Comparison of ENCODE assay signal across 14 cellular contexts in genomic region chr6:158646023-158646888, GRCh38. TPM values are rescaled to one million over a fixed set of nuclear protein-coding genes. Genes with fewer than 3 reads are reported as not detected.
DNase-seq lines count a peak whose midpoint lies in the region; ATAC-seq and TF ChIP-seq lines count a peak whose summit lies in the region.
"Had no signal": no experiment of that assay in that cellular context is flagged by ENCODE, and none has a peak within 500 bp of the region (broad histone marks: within the 10 kb centered on the region; RNA-seq: fewer than 3 reads in every experiment).

No MANE protein-coding gene starts in this region.

- no peaks in the 10 kb centered on the region for H3K9me3 Mint-ChIP-seq in HFFc6
- H3K9me3 Mint-ChIP-seq in WTC11, result no peaks in the 10 kb centered on the region
- no peaks in the 10 kb centered on the region for H3K9me3 Mint-ChIP-seq in progenitor cell of endocrine pancreas (ENCODE audit: low read depth)

- CTCF ChIA-PET in WTC11 (lab: Charles Lee), result interaction anchor here (1.1 to 4.8 kb wide), 4 partner anchors 13 to 489 kb away, joined by 3 to 36 read pairs (median 5); partner anchors contain the start of gene RSPH3
- CTCF ChIA-PET in SK-N-SH (lab: Yijun Ruan, JAX), result interaction anchor here (0.6 to 7.7 kb wide), 9 partner anchors 15 to 432 kb away, joined by 3 to 46 read pairs (median 3); no protein-coding TSS in a partner anchor

- H3K4me1 ChIP-seq in esophagus (ENCODE audit: control insufficient read depth in 2 of 2, insufficient read depth in 2 of 2, low read length in 1 of 2), result peaks cover 0 to 2% of the 10 kb centered on the region in 2 donors
- H3K4me1 ChIP-seq in SK-N-SH (ENCODE audit: control insufficient read depth in 1 of 2, insufficient read depth in 2 of 2, low read depth in 1 of 2, low read length in 1 of 2), result peaks cover 18 to 23% of the 10 kb centered on the region in 2 experiments

- WGBS in esophagus, 2 donors, result 59 to 79% methylated on average over 10 of the region's 10 CpGs
- WGBS in SK-N-SH (ENCODE audit: low lambda C conversion rate), result 77% methylated on average over 9 of the region's 10 CpGs

- H3K4me2 ChIP-seq in SK-N-SH, result no peak overlapping the region

- H3K36me3 ChIP-seq in esophagus (ENCODE audit: control insufficient read depth in 2 of 2, insufficient read depth in 2 of 2, low read length in 1 of 2), result no peaks in the 10 kb centered on the region
- peaks cover 0 to under 1% of the 10 kb centered on the region in 2 experiments for H3K36me3 ChIP-seq in SK-N-SH (replicated peaks in 1 of 2; ENCODE audit: control insufficient read depth in 1 of 2, insufficient read depth in 2 of 2, low read length in 1 of 2)
- H3K36me3 ChIP-seq: right lobe of liver had no signal

- TF ChIP-seq CTCF in HFFc6 (IDR thresholded peaks at IDR 0.05) (no peak), WTC11 (IDR thresholded peaks at IDR 0.05) (no peak), progenitor cell of endocrine pancreas (IDR thresholded peaks at IDR 0.05; ENCODE audit: unreplicated experiment) (no peak), SK-N-SH (IDR thresholded peaks at IDR 0.05) (no peak)

- no peak for TF ChIP-seq RAD21 in SK-N-SH (IDR thresholded peaks at IDR 0.05; ENCODE audit: low read length)

- no peak for DNase-seq in HFFc6
- no peak for DNase-seq in WTC11 (ENCODE audit: low spot score)
- DNase-seq in progenitor cell of endocrine pancreas (ENCODE audit: low spot score, unreplicated experiment), result no peak
- no peak for DNase-seq in SK-N-SH
- no peak for DNase-seq in epidermal melanocyte (ENCODE audit: insufficient read length, low spot score)
- no peak for DNase-seq in HPDE6-E6E7 (ENCODE audit: extremely low spot score)
- DNase-seq: anterior cingulate cortex, DMS153, left cardiac atrium, NCI-H526 treated with DMSO at 0.1 percent for 48 hours, T1000 had no signal

- H3K36me3 Mint-ChIP-seq in HFFc6 (ENCODE audit: low read depth) (peaks cover 23% of the 10 kb centered on the region), WTC11 (peaks cover 4% of the 10 kb centered on the region; the same call in 1 of the 2 replicates), progenitor cell of endocrine pancreas (ENCODE audit: insufficient read depth) (peaks cover 4% of the 10 kb centered on the region)

- no peak for TF ChIP-seq EP300 in SK-N-SH (IDR thresholded peaks at IDR 0.05; ENCODE audit: borderline replicate concordance in 1 of 2, low read depth in 1 of 2, low read length in 1 of 2)

- H3K4me3 Mint-ChIP-seq in HFFc6 (peak overlapping the region; percentile 92), WTC11 (peak overlapping the region; percentile 88), progenitor cell of endocrine pancreas (ENCODE audit: low read depth) (peak overlapping the region; percentile 98)

- H3F3A ChIP-seq in SK-N-SH (replicated peaks; ENCODE audit: insufficient read depth), result peaks cover 49% of the 10 kb centered on the region

- H3K4me1 Mint-ChIP-seq in HFFc6 (ENCODE audit: low read depth), result peaks cover 72% of the 10 kb centered on the region
- H3K4me1 Mint-ChIP-seq in WTC11, result peaks cover 25% of the 10 kb centered on the region
- H3K4me1 Mint-ChIP-seq in progenitor cell of endocrine pancreas (ENCODE audit: low read depth), result peaks cover 23% of the 10 kb centered on the region

- H2AFZ ChIP-seq in SK-N-SH (ENCODE audit: low read depth), result no peak overlapping the region

- peaks cover 8% of the 10 kb centered on the region for H4K20me1 ChIP-seq in SK-N-SH (ENCODE audit: insufficient read depth)

- no peaks in the 10 kb centered on the region for H3K9me2 ChIP-seq in SK-N-SH

- H3K9me3 ChIP-seq in esophagus (ENCODE audit: control insufficient read depth in 2 of 2, insufficient read depth in 1 of 2, low read depth in 1 of 2, low read length in 1 of 2) (no peaks in the 10 kb centered on the region), SK-N-SH (no peaks in the 10 kb centered on the region)
- H3K9me3 ChIP-seq: right lobe of liver had no signal

- no peak for ATAC-seq in WTC11
- ATAC-seq in GM21576 (IDR thresholded peaks at IDR 0.05; ENCODE audit: unreplicated experiment), result no peak
- ATAC-seq: left cardiac atrium, right lobe of liver had no signal

- POLR2A ChIA-PET in WTC11 (lab: Charles Lee), result no interaction called here
- POLR2A ChIA-PET in SK-N-SH (lab: Yijun Ruan, JAX), result no interaction called here

- H3K27me3 Mint-ChIP-seq in HFFc6 (ENCODE audit: insufficient read depth), result peaks cover 2% of the 10 kb centered on the region; the same call in 1 of the 2 replicates
- H3K27me3 Mint-ChIP-seq in WTC11 (ENCODE audit: low read depth), result peaks cover 15% of the 10 kb centered on the region
- peaks cover 2% of the 10 kb centered on the region for H3K27me3 Mint-ChIP-seq in progenitor cell of endocrine pancreas

- no peak overlapping the region for H3K9ac ChIP-seq in SK-N-SH

- H3K4me3 ChIP-seq in esophagus (ENCODE audit: low read depth in 1 of 2, low read length in 2 of 2), result no peak overlapping the region
- H3K4me3 ChIP-seq in SK-N-SH (ENCODE audit: low read depth in 2 of 2, low read length in 1 of 2), result no peak overlapping the region
- H3K4me3 ChIP-seq: right lobe of liver had no signal

- H3K27ac Mint-ChIP-seq in HFFc6, result peak overlapping the region; percentile 89
- no peak overlapping the region for H3K27ac Mint-ChIP-seq in WTC11
- peak overlapping the region; percentile 35 for H3K27ac Mint-ChIP-seq in progenitor cell of endocrine pancreas

- H3K27me3 ChIP-seq in esophagus (ENCODE audit: control insufficient read depth in 1 of 2, insufficient read depth in 2 of 2, low read length in 2 of 2) (no peaks in the 10 kb centered on the region), SK-N-SH (ENCODE audit: insufficient read depth) (no peaks in the 10 kb centered on the region)
- H3K27me3 ChIP-seq: right lobe of liver had no signal

- H3K79me2 ChIP-seq in SK-N-SH (ENCODE audit: insufficient read depth), result peaks cover 28% of the 10 kb centered on the region

- peak overlapping the region; percentile 65 to 81 for H3K27ac ChIP-seq in esophagus (ENCODE audit: low read depth in 2 of 2, low read length in 1 of 2)
- H3K27ac ChIP-seq in SK-N-SH (ENCODE audit: low read depth in 2 of 2, low read length in 1 of 2), result peak overlapping the region in 1 of 2 experiments; percentile 94; a peak in 2 of 4 replicates
- H3K27ac ChIP-seq: right lobe of liver had no signal

TF ChIP-seq in WTC11, 78 proteins besides CTCF, POLR2A, EP300 and RAD21:
- TF ChIP-seq JAZF1 (CRISPR knock-in tag; IDR thresholded peaks at IDR 0.05) (no peak), ZNF671 (CRISPR knock-in tag; IDR thresholded peaks at IDR 0.05) (no peak), ZNF416 (CRISPR knock-in tag; IDR thresholded peaks at IDR 0.05) (no peak), EMX1 (CRISPR knock-in tag; IDR thresholded peaks at IDR 0.05) (no peak), ATF3 (CRISPR knock-in tag; conservative IDR thresholded peaks at IDR 0.05) (no peak), IRF2 (CRISPR knock-in tag; IDR thresholded peaks at IDR 0.05; ENCODE audit: borderline replicate concordance, low read depth) (no peak), PRRX2 (CRISPR knock-in tag; IDR thresholded peaks at IDR 0.05) (no peak), E2F5 (CRISPR knock-in tag; IDR thresholded peaks at IDR 0.05) (no peak)

TF ChIP-seq in SK-N-SH, 30 proteins besides CTCF, POLR2A, EP300 and RAD21:
- TF ChIP-seq EZH2phosphoT487 (IDR thresholded peaks at IDR 0.05; ENCODE audit: borderline replicate concordance, low read depth), result no peak
- TF ChIP-seq MEF2A (IDR thresholded peaks at IDR 0.05; ENCODE audit: borderline replicate concordance, low read depth), result no peak
- no peak for TF ChIP-seq FOXM1 (IDR thresholded peaks at IDR 0.05; ENCODE audit: low read depth)
- TF ChIP-seq JUND (IDR thresholded peaks at IDR 0.05), result no peak
- no peak for TF ChIP-seq CHD2 (IDR thresholded peaks at IDR 0.05; ENCODE audit: low read length, partially characterized antibody)

RNA-seq across cellular contexts. Expression of gene DYNLT1, which starts 1.7 kb away (rescaled TPM):
- total RNA-seq in HFFc6 (2021; fragmentation: NEBNext Ultra II Directional; extraction: Animal tissue kit (Norgen Biotek cat#: 25700)), result 100 to 1,000 TPM; 163 to 185 (median 170) TPM
- total RNA-seq in WTC11 (2021), result 79.0 to 98.1 TPM (median 91.8 TPM) in 3 replicates
- 100 to 1,000 TPM; 168 to 183 TPM for polyA plus RNA-seq in esophagus
- 124 and 126 TPM in 2 replicates for total RNA-seq in progenitor cell of endocrine pancreas
- polyA plus RNA-seq in SK-N-SH (2012; rRNA removed), result 306 and 390 TPM in 2 replicates
- polyA plus RNA-seq in SK-N-SH (2012; cell fraction: cytosol; rRNA removed), result 392 and 450 TPM in 2 replicates
- polyA plus RNA-seq in SK-N-SH (2012; cell fraction: nucleus; rRNA removed), result 181 and 247 TPM in 2 replicates

RNA-seq across cellular contexts. Expression of gene SYTL3, which starts 3.6 kb away (rescaled TPM):
- total RNA-seq in HFFc6 (2021; fragmentation: NEBNext Ultra II Directional; extraction: Animal tissue kit (Norgen Biotek cat#: 25700)), result 1 to 10 TPM; 3.1 to 5.7 (median 3.9) TPM
- total RNA-seq in WTC11 (2021) (0.27 to 0.39 TPM (median 0.28 TPM) in 3 replicates), progenitor cell of endocrine pancreas (1.6 and 2.1 TPM in 2 replicates)
- polyA plus RNA-seq in esophagus (1 to 10 TPM; 2.4 to 2.6 TPM), SK-N-SH (2012; rRNA removed) (2.0 and 2.3 TPM in 2 replicates)
- 1.6 and 1.9 TPM in 2 replicates for polyA plus RNA-seq in SK-N-SH (2012; cell fraction: cytosol; rRNA removed)
- polyA plus RNA-seq in SK-N-SH (2012; cell fraction: nucleus; rRNA removed), result 3.5 and 5.0 TPM in 2 replicates
